In the genomic region with DNA sequence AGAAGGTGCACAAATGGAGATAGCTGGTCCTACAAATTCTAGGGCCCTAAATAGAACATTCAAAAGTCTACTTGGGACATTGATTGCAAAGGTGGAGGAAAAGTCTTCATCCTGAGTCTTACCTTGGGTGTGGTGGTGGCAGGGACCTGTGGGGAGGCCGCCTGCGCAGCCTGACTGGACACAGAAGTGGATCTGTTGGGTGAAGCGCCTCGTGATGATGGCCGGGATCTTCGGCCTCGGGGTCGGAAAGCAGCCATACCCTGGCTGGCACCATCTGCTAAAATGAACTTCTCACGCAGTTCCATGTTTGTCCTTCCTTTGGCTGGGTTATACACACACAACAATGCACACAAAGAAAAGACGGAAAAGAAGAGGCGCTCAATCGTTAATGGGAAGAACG, we compare ENCODE assay signal across 1 cellular context.
TF ChIP-seq lines count a peak whose summit lies in the region.

No MANE protein-coding gene starts in this region.

TF ChIP-seq in GM23338, 12 proteins besides CTCF, POLR2A, EP300 and RAD21 (continued from another document):
- TF ChIP-seq, protein P1, sequence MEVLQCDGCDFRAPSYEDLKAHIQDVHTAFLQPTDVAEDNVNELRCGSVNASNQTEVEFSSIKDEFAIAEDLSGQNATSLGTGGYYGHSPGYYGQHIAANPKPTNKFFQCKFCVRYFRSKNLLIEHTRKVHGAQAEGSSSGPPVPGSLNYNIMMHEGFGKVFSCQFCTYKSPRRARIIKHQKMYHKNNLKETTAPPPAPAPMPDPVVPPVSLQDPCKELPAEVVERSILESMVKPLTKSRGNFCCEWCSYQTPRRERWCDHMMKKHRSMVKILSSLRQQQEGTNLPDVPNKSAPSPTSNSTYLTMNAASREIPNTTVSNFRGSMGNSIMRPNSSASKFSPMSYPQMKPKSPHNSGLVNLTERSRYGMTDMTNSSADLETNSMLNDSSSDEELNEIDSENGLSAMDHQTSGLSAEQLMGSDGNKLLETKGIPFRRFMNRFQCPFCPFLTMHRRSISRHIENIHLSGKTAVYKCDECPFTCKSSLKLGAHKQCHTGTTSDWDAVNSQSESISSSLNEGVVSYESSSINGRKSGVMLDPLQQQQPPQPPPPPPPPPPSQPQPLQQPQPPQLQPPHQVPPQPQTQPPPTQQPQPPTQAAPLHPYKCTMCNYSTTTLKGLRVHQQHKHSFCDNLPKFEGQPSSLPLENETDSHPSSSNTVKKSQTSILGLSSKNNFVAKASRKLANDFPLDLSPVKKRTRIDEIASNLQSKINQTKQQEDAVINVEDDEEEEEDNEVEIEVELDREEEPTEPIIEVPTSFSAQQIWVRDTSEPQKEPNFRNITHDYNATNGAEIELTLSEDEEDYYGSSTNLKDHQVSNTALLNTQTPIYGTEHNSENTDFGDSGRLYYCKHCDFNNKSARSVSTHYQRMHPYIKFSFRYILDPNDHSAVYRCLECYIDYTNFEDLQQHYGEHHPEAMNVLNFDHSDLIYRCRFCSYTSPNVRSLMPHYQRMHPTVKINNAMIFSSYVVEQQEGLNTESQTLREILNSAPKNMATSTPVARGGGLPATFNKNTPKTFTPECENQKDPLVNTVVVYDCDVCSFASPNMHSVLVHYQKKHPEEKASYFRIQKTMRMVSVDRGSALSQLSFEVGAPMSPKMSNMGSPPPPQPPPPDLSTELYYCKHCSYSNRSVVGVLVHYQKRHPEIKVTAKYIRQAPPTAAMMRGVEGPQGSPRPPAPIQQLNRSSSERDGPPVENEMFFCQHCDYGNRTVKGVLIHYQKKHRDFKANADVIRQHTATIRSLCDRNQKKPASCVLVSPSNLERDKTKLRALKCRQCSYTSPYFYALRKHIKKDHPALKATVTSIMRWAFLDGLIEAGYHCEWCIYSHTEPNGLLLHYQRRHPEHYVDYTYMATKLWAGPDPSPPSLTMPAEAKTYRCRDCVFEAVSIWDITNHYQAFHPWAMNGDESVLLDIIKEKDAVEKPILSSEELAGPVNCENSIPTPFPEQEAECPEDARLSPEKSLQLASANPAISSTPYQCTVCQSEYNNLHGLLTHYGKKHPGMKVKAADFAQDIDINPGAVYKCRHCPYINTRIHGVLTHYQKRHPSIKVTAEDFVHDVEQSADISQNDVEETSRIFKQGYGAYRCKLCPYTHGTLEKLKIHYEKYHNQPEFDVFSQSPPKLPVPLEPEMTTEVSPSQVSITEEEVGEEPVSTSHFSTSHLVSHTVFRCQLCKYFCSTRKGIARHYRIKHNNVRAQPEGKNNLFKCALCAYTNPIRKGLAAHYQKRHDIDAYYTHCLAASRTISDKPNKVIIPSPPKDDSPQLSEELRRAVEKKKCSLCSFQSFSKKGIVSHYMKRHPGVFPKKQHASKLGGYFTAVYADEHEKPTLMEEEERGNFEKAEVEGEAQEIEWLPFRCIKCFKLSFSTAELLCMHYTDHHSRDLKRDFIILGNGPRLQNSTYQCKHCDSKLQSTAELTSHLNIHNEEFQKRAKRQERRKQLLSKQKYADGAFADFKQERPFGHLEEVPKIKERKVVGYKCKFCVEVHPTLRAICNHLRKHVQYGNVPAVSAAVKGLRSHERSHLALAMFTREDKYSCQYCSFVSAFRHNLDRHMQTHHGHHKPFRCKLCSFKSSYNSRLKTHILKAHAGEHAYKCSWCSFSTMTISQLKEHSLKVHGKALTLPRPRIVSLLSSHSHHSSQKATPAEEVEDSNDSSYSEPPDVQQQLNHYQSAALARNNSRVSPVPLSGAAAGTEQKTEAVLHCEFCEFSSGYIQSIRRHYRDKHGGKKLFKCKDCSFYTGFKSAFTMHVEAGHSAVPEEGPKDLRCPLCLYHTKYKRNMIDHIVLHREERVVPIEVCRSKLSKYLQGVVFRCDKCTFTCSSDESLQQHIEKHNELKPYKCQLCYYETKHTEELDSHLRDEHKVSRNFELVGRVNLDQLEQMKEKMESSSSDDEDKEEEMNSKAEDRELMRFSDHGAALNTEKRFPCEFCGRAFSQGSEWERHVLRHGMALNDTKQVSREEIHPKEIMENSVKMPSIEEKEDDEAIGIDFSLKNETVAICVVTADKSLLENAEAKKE (CRISPR knock-in tag; IDR thresholded peaks at IDR 0.05): no peak
- TF ChIP-seq EZH2phosphoT487 (IDR thresholded peaks at IDR 0.05; ENCODE audit: unreplicated experiment) (no peak), EZH2 (IDR thresholded peaks at IDR 0.05; ENCODE audit: low read depth, unreplicated experiment) (no peak)
